24 cellular contexts compared by ENCODE assay signal in the genomic region with DNA sequence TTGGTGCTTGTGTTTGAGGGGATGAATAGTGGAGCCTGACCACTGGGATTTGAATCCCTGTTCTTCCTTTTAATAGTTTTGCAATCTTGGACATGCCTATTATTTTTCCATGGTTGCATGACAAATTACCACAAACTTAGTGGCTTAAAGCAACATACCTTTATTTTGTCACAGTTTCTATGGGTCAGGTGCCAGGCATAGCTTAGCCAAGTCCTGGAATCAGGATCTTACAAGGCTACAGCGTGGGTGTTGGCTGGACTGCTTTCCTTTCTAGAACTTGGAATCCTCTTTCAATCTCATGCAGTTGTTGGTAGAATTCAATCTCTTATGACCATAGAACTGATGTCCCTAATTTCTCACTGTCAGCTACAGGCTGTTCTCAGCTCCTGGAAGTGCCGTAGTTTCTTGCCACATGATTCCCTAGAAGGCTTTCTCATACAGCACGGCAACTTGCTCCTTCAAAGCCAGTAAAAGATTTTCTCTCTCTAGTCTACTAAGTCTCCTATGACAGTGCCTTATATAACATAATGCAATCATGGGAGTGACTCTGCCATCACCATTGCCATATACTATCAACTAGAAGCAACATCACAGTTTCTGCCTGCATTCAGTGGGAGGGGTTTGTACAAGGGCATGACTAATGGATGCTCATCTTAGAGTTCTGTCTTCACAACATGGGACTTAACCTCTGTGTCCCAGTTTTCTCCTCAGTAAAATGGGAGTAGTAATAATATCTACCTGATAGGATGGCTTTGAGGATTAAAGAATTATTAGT.
"Had no signal": no experiment of that assay in that cellular context is flagged by ENCODE, and none has a peak within 500 bp of the region (broad histone marks: within the 10 kb centered on the region; RNA-seq: fewer than 3 reads in every experiment).

No MANE protein-coding gene starts in this region.

- H3K4me3 Mint-ChIP-seq: activated CD4-positive, alpha-beta T cell treated with anti-CD3 and anti-CD28 coated beads for 36 hours; activated naive CD4-positive, alpha-beta T cell treated with anti-CD3 and anti-CD28 coated beads for 36 hours; activated naive CD8-positive, alpha-beta T cell treated with anti-CD3 and anti-CD28 coated beads, Interleukin-2, amount 10 ng/mL, durations not matched to agents 7 days and 5 days; central memory CD8-positive, alpha-beta T cell; naive B cell; neural crest cell; stimulated activated naive B cell treated with anti-CD40 and anti-IgM and Interleukin-4, amounts not matched to agents 10 μg/mL and 1 μg/mL and 100 μg/mL, for 72 hours; T-cell; WTC11 had no signal

- H3K36me3 Mint-ChIP-seq: activated naive CD8-positive, alpha-beta T cell treated with anti-CD3 and anti-CD28 coated beads, Interleukin-2, amount 10 ng/mL, durations not matched to agents 7 days and 5 days; T-cell; WTC11 had no signal

- H3K27me3 ChIP-seq: dorsolateral prefrontal cortex, hepatocyte, sigmoid colon, transverse colon had no signal

- ATAC-seq: activated CD4-positive, alpha-beta T cell treated with anti-CD3 and anti-CD28 coated beads for 36 hours; stimulated activated naive B cell treated with anti-CD40 and anti-IgM and Interleukin-4, amounts not matched to agents 10 μg/mL and 1 μg/mL and 100 μg/mL, for 72 hours; T-cell; WTC11 had no signal

- H3K4me3 ChIP-seq: dorsolateral prefrontal cortex, hepatocyte, sigmoid colon, transverse colon had no signal

- H3K4me1 ChIP-seq: transverse colon had no signal

- H3K4me1 Mint-ChIP-seq: activated CD4-positive, alpha-beta T cell treated with anti-CD3 and anti-CD28 coated beads for 36 hours; activated naive CD8-positive, alpha-beta T cell treated with anti-CD3 and anti-CD28 coated beads, Interleukin-2, amount 10 ng/mL, durations not matched to agents 7 days and 5 days; central memory CD8-positive, alpha-beta T cell; T-cell; WTC11 had no signal

- H3K27ac ChIP-seq: hepatocyte, sigmoid colon, transverse colon had no signal

- H3K9me3 Mint-ChIP-seq: activated naive CD4-positive, alpha-beta T cell treated with anti-CD3 and anti-CD28 coated beads for 36 hours; activated naive CD8-positive, alpha-beta T cell treated with anti-CD3 and anti-CD28 coated beads, Interleukin-2, amount 10 ng/mL, durations not matched to agents 7 days and 5 days; WTC11 had no signal

- H3K27ac Mint-ChIP-seq: activated CD4-positive, alpha-beta T cell treated with anti-CD3 and anti-CD28 coated beads for 36 hours; activated naive CD4-positive, alpha-beta T cell treated with anti-CD3 and anti-CD28 coated beads for 36 hours; activated naive CD8-positive, alpha-beta T cell treated with anti-CD3 and anti-CD28 coated beads, Interleukin-2, amount 10 ng/mL, durations not matched to agents 7 days and 5 days; stimulated activated naive B cell treated with anti-CD40 and anti-IgM and Interleukin-4, amounts not matched to agents 10 μg/mL and 1 μg/mL and 100 μg/mL, for 72 hours; T-cell; WTC11 had no signal

- H3K27me3 Mint-ChIP-seq: central memory CD8-positive, alpha-beta T cell; naive B cell; stimulated activated naive B cell treated with anti-CD40 and anti-IgM and Interleukin-4, amounts not matched to agents 10 μg/mL and 1 μg/mL and 100 μg/mL, for 72 hours had no signal

- H3K36me3 ChIP-seq: sigmoid colon, transverse colon had no signal

- DNase-seq: activated CD4-positive, alpha-beta T cell treated with anti-CD3 and anti-CD28 coated beads for 36 hours; activated CD4-positive, alpha-beta T cell treated with anti-CD3 and anti-CD28 coated beads, Interleukin-2, amount 50 U/mL, for 48 hours; activated CD8-positive, alpha-beta memory T cell treated with anti-CD3 and anti-CD28 coated beads, Interleukin-2, amount 50 U/mL, for 48 hours; activated effector memory CD4-positive, alpha-beta T cell treated with Interleukin-2 at 50 U/mL for 16 hours; activated naive CD4-positive, alpha-beta T cell treated with anti-CD3 and anti-CD28 coated beads for 36 hours; activated naive CD8-positive, alpha-beta T cell treated with anti-CD3 and anti-CD28 coated beads, Interleukin-2, amount 10 ng/mL, durations not matched to agents 7 days and 5 days; activated T-cell treated with anti-CD3 and anti-CD28 coated beads, Interleukin-2, amount 50 U/mL, for 48 hours; amygdala; foreskin melanocyte; glutamatergic neuron; mesenchymal stem cell; naive B cell; occipital lobe; sigmoid colon; stimulated activated CD4-positive, alpha-beta T cell treated with anti-CD3 and anti-CD28 coated beads, Interleukin-2, amount 100 ng/mL, for 48 hours; stimulated activated CD8-positive, alpha-beta memory T cell treated with anti-CD3 and anti-CD28 coated beads, Interleukin-4, amount 100 ng/mL, for 48 hours; stimulated activated naive B cell treated with anti-CD40 and anti-IgM and Interleukin-4, amounts not matched to agents 10 μg/mL and 1 μg/mL and 100 μg/mL, for 72 hours; T-cell; transverse colon had no signal

- H3K9me3 ChIP-seq: sigmoid colon, transverse colon had no signal
